8 cellular contexts compared by ENCODE assay signal in genomic region chr15:31264534-31265089, GRCh38.
A peak's percentile ranks its signal among the peaks of the same experiment; 100 is the strongest.
DNase-seq lines count a peak whose midpoint lies in the region; ATAC-seq, FAIRE-seq and TF ChIP-seq lines count a peak whose summit lies in the region.

No MANE protein-coding gene starts in this region.

- no peak for ATAC-seq in activated CD8-positive, alpha-beta T cell treated with anti-CD3 and anti-CD28 coated beads for 36 hours
- no peak for ATAC-seq in GM19467 (IDR thresholded peaks at IDR 0.05; ENCODE audit: unreplicated experiment)

- 58 to 67% (median 62%) methylated on average over 5 to 6 of the region's 6 CpGs for whole genome bisulfite sequencing in stomach, 5 donors

- no peak for FAIRE-seq in kidney (lab: Jason Lieb, UNC)

- H3K4me1 ChIP-seq in kidney (ENCODE audit: control insufficient read depth in 1 of 2, insufficient read depth in 1 of 2, low read depth in 1 of 2, low read length in 2 of 2) (peaks cover 34 to 42% of the 10 kb centered on the region in 2 donors), stomach (peaks cover 29 to 70% (median 49%) of the 10 kb centered on the region in 4 donors)

- no peaks in the 10 kb centered on the region for H3K9me3 Mint-ChIP-seq in activated CD8-positive, alpha-beta T cell treated with anti-CD3 and anti-CD28 coated beads for 36 hours

- no peaks in the 10 kb centered on the region for H3K9me3 ChIP-seq in kidney (ENCODE audit: control insufficient read depth in 1 of 2, low read length in 2 of 2)
- H3K9me3 ChIP-seq in stomach, result no peaks in the 10 kb centered on the region

- no peak overlapping the region for H3K4me3 ChIP-seq in kidney (ENCODE audit: low read length in 2 of 2)
- H3K4me3 ChIP-seq in stomach, result no peak overlapping the region

- peak overlapping the region in 1 of 2 donors; percentile 55 for H3K9ac ChIP-seq in kidney (ENCODE audit: low read length in 2 of 2)

- H3K4me1 Mint-ChIP-seq in activated CD8-positive, alpha-beta T cell treated with anti-CD3 and anti-CD28 coated beads for 36 hours (ENCODE audit: low read depth), result peaks cover 56% of the 10 kb centered on the region

- no peaks in the 10 kb centered on the region for H3K36me3 Mint-ChIP-seq in activated CD8-positive, alpha-beta T cell treated with anti-CD3 and anti-CD28 coated beads for 36 hours (ENCODE audit: low read depth)

- intact Hi-C loops in activated CD8-positive, alpha-beta T cell treated with anti-CD3 and anti-CD28 coated beads for 36 hours (cut with micrococcal nuclease), result loop anchor here (5.0 kb wide), 1 partner anchor 98 kb away; no protein-coding TSS in a partner anchor
- intact Hi-C loops in kidney (cut with DNase I) (no loop called here), stomach (cut with DNase I; ENCODE audit: low total_unique reads) (no loop called here), posterior vena cava (cut with DNase I) (no loop called here)

- POLR2A ChIA-PET in activated CD8-positive, alpha-beta T cell treated with anti-CD3 and anti-CD28 coated beads for 36 hours (lab: Charles Lee), result interaction anchor here (1.0 to 2.1 kb wide), 9 partner anchors 16 to 169 kb away, joined by 3 to 10 read pairs (median 4); partner anchors contain the start of gene KLF13

- H3K27ac ChIP-seq in kidney (ENCODE audit: low read depth in 2 of 2, low read length in 2 of 2) (peak overlapping the region; percentile 86 to 93), stomach (peak overlapping the region; percentile 73 to 94 (median 78))

- H3K27me3 Mint-ChIP-seq in activated CD8-positive, alpha-beta T cell treated with anti-CD3 and anti-CD28 coated beads for 36 hours, result peaks cover 3% of the 10 kb centered on the region

- peak overlapping the region; percentile 82 for H3K27ac Mint-ChIP-seq in activated CD8-positive, alpha-beta T cell treated with anti-CD3 and anti-CD28 coated beads for 36 hours

- TF ChIP-seq POLR2A in stomach (IDR thresholded peaks at IDR 0.05), result no peak

- CTCF ChIA-PET in activated CD8-positive, alpha-beta T cell treated with anti-CD3 and anti-CD28 coated beads for 36 hours (lab: Charles Lee), result interaction anchor here (1.1 to 2.7 kb wide), 6 partner anchors 9 to 226 kb away, joined by 3 to 14 read pairs (median 6); no protein-coding TSS in a partner anchor

- peak; percentile 62 for DNase-seq in activated CD8-positive, alpha-beta memory T cell treated with anti-CD3 and anti-CD28 coated beads for 24 hours
- no peak for DNase-seq in activated CD8-positive, alpha-beta memory T cell treated with anti-CD3 and anti-CD28 coated beads, Interleukin-2, amount 50 U/mL, for 4 hours
- DNase-seq in activated CD8-positive, alpha-beta T cell treated with anti-CD3 and anti-CD28 coated beads for 36 hours, result no peak
- DNase-seq in kidney (no peak), stomach (peak; percentile 24), NCI-H1694 (lab: John Stamatoyannopoulos, UW) (no peak), posterior vena cava (ENCODE audit: low spot score) (no peak)

- no peak for TF ChIP-seq CTCF in activated CD8-positive, alpha-beta T cell treated with anti-CD3 and anti-CD28 coated beads for 36 hours (IDR thresholded peaks at IDR 0.05)
- TF ChIP-seq CTCF in kidney (IDR thresholded peaks at IDR 0.05; ENCODE audit: borderline replicate concordance, extremely low read depth, insufficient read depth) (no peak), stomach (IDR thresholded peaks at IDR 0.05) (no peak)

- no peaks in the 10 kb centered on the region for H3K36me3 ChIP-seq in kidney (ENCODE audit: control insufficient read depth in 1 of 2, insufficient read depth in 2 of 2, low read length in 2 of 2)
- no peaks in the 10 kb centered on the region for H3K36me3 ChIP-seq in stomach

- no peak overlapping the region for H3K4me3 Mint-ChIP-seq in activated CD8-positive, alpha-beta T cell treated with anti-CD3 and anti-CD28 coated beads for 36 hours

- H3K27me3 ChIP-seq in stomach, result no peaks in the 10 kb centered on the region

- no peak for TF ChIP-seq EP300 in stomach (IDR thresholded peaks at IDR 0.05)

Comparison
In these comparisons a context has a peak if more than half of its experiments do, and no peak if none do; other contexts are left out.
1. DNase-seq: peak in activated CD8-positive, alpha-beta memory T cell treated with anti-CD3 and anti-CD28 coated beads for 24 hours (single experiment) and stomach (single experiment); none in activated CD8-positive, alpha-beta memory T cell treated with anti-CD3 and anti-CD28 coated beads, Interleukin-2, amount 50 U/mL, for 4 hours (single experiment), activated CD8-positive, alpha-beta T cell treated with anti-CD3 and anti-CD28 coated beads for 36 hours (single experiment), kidney (single experiment), NCI-H1694 (single experiment) and posterior vena cava (single experiment).